Comparison of ENCODE assay signal across 1 cellular context in the genomic region with DNA sequence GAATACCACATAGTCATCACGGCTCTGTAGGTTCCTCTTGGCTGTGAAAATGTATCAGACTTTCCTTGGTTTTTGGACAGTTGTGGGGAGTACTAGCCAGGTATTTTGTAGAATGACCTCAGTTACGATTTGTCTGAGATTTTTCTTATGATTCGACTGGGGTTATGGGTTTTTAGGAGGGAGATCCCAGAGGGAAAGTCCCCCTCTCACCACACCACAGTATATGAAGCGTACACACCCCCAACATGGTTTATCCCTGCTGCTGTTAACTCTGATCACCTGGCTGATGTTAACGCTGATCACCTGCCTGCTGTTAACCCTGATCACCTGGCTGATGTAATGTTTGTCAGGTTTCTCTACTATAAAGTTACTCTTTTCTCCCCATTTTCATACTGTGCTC.
TF ChIP-seq lines count a peak whose summit lies in the region.

No MANE protein-coding gene starts in this region.

TF ChIP-seq in GM12878, 131 proteins besides CTCF, POLR2A, EP300 and RAD21:
- peak; percentile 64 for TF ChIP-seq RUNX3 (IDR thresholded peaks at IDR 0.05; ENCODE audit: low read length)
- TF ChIP-seq IKZF2 (IDR thresholded peaks at IDR 0.05): 0 out of 4 replicates have a peak, but pooled peaks of 1 of the 2 experiments have one; percentile 9
- TF ChIP-seq SIN3A (IDR thresholded peaks at IDR 0.05; ENCODE audit: low read depth, low read length): no peak
- TF ChIP-seq, protein P1, sequence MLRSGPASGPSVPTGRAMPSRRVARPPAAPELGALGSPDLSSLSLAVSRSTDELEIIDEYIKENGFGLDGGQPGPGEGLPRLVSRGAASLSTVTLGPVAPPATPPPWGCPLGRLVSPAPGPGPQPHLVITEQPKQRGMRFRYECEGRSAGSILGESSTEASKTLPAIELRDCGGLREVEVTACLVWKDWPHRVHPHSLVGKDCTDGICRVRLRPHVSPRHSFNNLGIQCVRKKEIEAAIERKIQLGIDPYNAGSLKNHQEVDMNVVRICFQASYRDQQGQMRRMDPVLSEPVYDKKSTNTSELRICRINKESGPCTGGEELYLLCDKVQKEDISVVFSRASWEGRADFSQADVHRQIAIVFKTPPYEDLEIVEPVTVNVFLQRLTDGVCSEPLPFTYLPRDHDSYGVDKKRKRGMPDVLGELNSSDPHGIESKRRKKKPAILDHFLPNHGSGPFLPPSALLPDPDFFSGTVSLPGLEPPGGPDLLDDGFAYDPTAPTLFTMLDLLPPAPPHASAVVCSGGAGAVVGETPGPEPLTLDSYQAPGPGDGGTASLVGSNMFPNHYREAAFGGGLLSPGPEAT (IDR thresholded peaks at IDR 0.05; ENCODE audit: low read depth): peak; percentile 65; the same call in 1 of the 2 replicates
- no peak for TF ChIP-seq CEBPZ (IDR thresholded peaks at IDR 0.05; ENCODE audit: low read depth, low read length)
